Comparison of ENCODE assay signal across 31 cellular contexts in the genomic region with DNA sequence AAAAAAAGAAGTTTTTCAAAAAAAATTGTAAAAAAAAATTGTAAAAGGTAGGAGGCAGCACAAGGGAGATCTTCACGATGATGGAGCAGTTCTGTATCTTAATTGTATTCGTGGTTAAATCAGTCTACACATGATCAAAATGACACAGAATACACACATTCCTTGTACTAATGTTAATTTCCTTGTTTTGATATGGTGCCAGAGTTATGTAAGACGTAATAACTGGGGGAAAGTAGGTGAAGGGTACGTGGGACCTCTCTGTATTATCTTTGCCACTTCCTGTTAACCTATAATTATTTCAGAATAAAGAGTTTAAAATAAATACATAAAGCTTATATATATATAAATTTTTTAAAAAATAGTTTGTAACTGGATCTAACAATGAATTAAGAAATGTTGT.
"Had no signal": no experiment of that assay in that cellular context is flagged by ENCODE, and none has a peak within 500 bp of the region (broad histone marks: within the 10 kb centered on the region; RNA-seq: fewer than 3 reads in every experiment).

No MANE protein-coding gene starts in this region.

- H3K27me3 Mint-ChIP-seq: activated naive CD8-positive, alpha-beta T cell treated with anti-CD3 and anti-CD28 coated beads, Interleukin-2, amount 50 U/mL, for 24 hours; brain had no signal

- H3K9ac ChIP-seq: KMS-11, SK-N-SH had no signal

- H3K27me3 ChIP-seq: cardiac muscle cell, MG63 had no signal

- H3K9me3 Mint-ChIP-seq: activated naive CD4-positive, alpha-beta T cell treated with anti-CD3 and anti-CD28 coated beads, Interleukin-2, amount 50 U/mL, for 72 hours; activated naive CD8-positive, alpha-beta T cell treated with anti-CD3 and anti-CD28 coated beads, Interleukin-2, amount 50 U/mL, for 24 hours; brain; WTC11 had no signal

- H3K27ac ChIP-seq: cardiac muscle cell, KMS-11 had no signal

- DNase-seq: activated CD4-positive, alpha-beta T cell treated with anti-CD3 and anti-CD28 coated beads for 48 hours; activated CD4-positive, alpha-beta T cell treated with anti-CD3 and anti-CD28 coated beads, Interleukin-2, amount 50 U/mL, for 4 hours; activated CD4-positive, CD25-positive, alpha-beta regulatory T cell treated with anti-CD3 and anti-CD28 coated beads, Interleukin-2, amount 50 U/mL, for 72 hours; activated CD8-positive, alpha-beta memory T cell treated with anti-CD3 and anti-CD28 coated beads, Interleukin-2, amount 50 U/mL, for 48 hours; activated CD8-positive, alpha-beta T cell treated with anti-CD3 and anti-CD28 coated beads, Interleukin-2, amount 10 ng/mL, durations not matched to agents 7 days and 5 days; activated effector memory CD4-positive, alpha-beta T cell treated with anti-CD3 and anti-CD28 coated beads, Interleukin-2, amount 50 U/mL, for 16 hours; activated naive CD4-positive, alpha-beta T cell treated with Interleukin-2 at 50 U/mL for 16 hours; activated naive CD8-positive, alpha-beta T cell treated with anti-CD3 and anti-CD28 coated beads, Interleukin-2, amount 50 U/mL, for 24 hours; activated T-cell treated with anti-CD3 and anti-CD28 coated beads, Interleukin-2, amount 50 U/mL, for 1 hour; amygdala; MG63; MV-4-11; NCI-H1092 treated with DMSO at 0.1 percent for 48 hours; NCI-H1417 treated with DMSO at 0.1 percent for 48 hours; NCI-H1694; NCI-H2029; NCI-H2107; NCI-H2171 treated with DMSO at 0.1 percent for 48 hours; NCI-H345; NCI-H510A; NCI-H526 treated with DMSO at 0.1 percent for 48 hours; NCI-H82; RPMI8226; SK-N-SH had no signal

- ATAC-seq: activated CD8-positive, alpha-beta T cell treated with anti-CD3 and anti-CD28 coated beads, Interleukin-2, amount 10 ng/mL, durations not matched to agents 7 days and 5 days; activated naive CD4-positive, alpha-beta T cell treated with anti-CD3 and anti-CD28 coated beads, Interleukin-2, amount 50 U/mL, for 72 hours; activated naive CD8-positive, alpha-beta T cell treated with anti-CD3 and anti-CD28 coated beads, Interleukin-2, amount 50 U/mL, for 24 hours; Panc1; Right ventricle myocardium inferior; WTC11 had no signal

- H3K9me3 ChIP-seq: MG63, SK-N-SH had no signal

- H3K36me3 ChIP-seq: cardiac muscle cell had no signal

- H3K4me3 Mint-ChIP-seq: activated CD8-positive, alpha-beta T cell treated with anti-CD3 and anti-CD28 coated beads, Interleukin-2, amount 10 ng/mL, durations not matched to agents 7 days and 5 days; activated naive CD8-positive, alpha-beta T cell treated with anti-CD3 and anti-CD28 coated beads, Interleukin-2, amount 50 U/mL, for 24 hours; brain; WTC11 had no signal

- H3K27ac Mint-ChIP-seq: activated CD8-positive, alpha-beta T cell treated with anti-CD3 and anti-CD28 coated beads, Interleukin-2, amount 10 ng/mL, durations not matched to agents 7 days and 5 days; activated naive CD8-positive, alpha-beta T cell treated with anti-CD3 and anti-CD28 coated beads, Interleukin-2, amount 50 U/mL, for 24 hours; WTC11 had no signal

- H3K4me3 ChIP-seq: cardiac muscle cell, MG63 had no signal
